18 cellular contexts compared by ENCODE assay signal in the genomic region with DNA sequence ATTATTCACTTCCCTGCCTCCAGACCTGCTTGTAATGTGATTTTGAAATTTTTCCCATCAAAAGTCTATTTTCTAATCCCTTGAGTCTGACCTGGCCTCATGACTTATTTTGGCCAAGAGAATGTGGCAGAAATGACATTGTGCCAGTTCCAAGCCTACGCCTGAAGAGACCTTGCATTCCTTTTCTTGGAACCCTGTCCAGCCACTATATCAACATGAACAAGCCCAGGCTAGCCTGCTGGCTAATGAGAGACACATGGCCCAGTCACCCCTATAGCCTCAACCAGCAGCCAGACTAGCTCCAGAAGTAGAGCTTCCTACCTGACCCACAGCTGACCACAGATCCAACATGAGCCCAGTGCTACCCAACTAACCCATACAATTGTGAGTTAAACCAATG.
"Had no signal": no experiment of that assay in that cellular context is flagged by ENCODE, and none has a peak within 500 bp of the region (broad histone marks: within the 10 kb centered on the region; RNA-seq: fewer than 3 reads in every experiment).

No MANE protein-coding gene starts in this region.

- H3K27ac ChIP-seq: colonic mucosa, right atrium auricular region, skin epidermis, tibial artery, uterus had no signal

- ATAC-seq: activated naive CD8-positive, alpha-beta T cell treated with anti-CD3 and anti-CD28 coated beads, Interleukin-2, amount 50 U/mL, for 24 hours; activated T-cell treated with anti-CD3 and anti-CD28 coated beads, Interleukin-2, amount 50 U/mL, for 72 hours; left colon; mucosa of descending colon; naive thymus-derived CD8-positive, alpha-beta T cell had no signal

- H3K9me3 ChIP-seq: colonic mucosa, mucosa of descending colon, right atrium auricular region, tibial artery, uterus had no signal

- H3K27ac Mint-ChIP-seq: activated naive CD8-positive, alpha-beta T cell treated with anti-CD3 and anti-CD28 coated beads, Interleukin-2, amount 50 U/mL, for 24 hours; activated T-cell treated with anti-CD3 and anti-CD28 coated beads, Interleukin-2, amount 50 U/mL, for 72 hours; immature natural killer cell; naive thymus-derived CD8-positive, alpha-beta T cell had no signal

- H3K9me3 Mint-ChIP-seq: activated naive CD8-positive, alpha-beta T cell treated with anti-CD3 and anti-CD28 coated beads, Interleukin-2, amount 50 U/mL, for 24 hours; activated T-cell treated with anti-CD3 and anti-CD28 coated beads, Interleukin-2, amount 50 U/mL, for 72 hours; naive thymus-derived CD8-positive, alpha-beta T cell had no signal

- H3K4me3 Mint-ChIP-seq: activated naive CD8-positive, alpha-beta T cell treated with anti-CD3 and anti-CD28 coated beads, Interleukin-2, amount 50 U/mL, for 24 hours; activated T-cell treated with anti-CD3 and anti-CD28 coated beads, Interleukin-2, amount 50 U/mL, for 72 hours; immature natural killer cell; naive thymus-derived CD8-positive, alpha-beta T cell had no signal

- H3K4me1 ChIP-seq: colonic mucosa, right atrium auricular region, uterus had no signal

- H3K36me3 ChIP-seq: colonic mucosa, right atrium auricular region, tibial artery, uterus had no signal

- DNase-seq: activated CD4-positive, alpha-beta T cell treated with anti-CD3 and anti-CD28 coated beads for 1 hour; activated CD4-positive, alpha-beta T cell treated with anti-CD3 and anti-CD28 coated beads, Interleukin-2, amount 50 U/mL, for 48 hours; activated gamma-delta T cell treated with Interleukin-2 at 50 U/mL for 16 hours; activated naive CD8-positive, alpha-beta T cell treated with anti-CD3 and anti-CD28 coated beads, Interleukin-2, amount 50 U/mL, for 24 hours; activated T-cell treated with anti-CD3 and anti-CD28 coated beads, Interleukin-2, amount 50 U/mL, for 72 hours; caudate nucleus; colonic mucosa; immature natural killer cell; left colon; mucosa of descending colon; naive thymus-derived CD8-positive, alpha-beta T cell; stimulated activated CD4-positive, alpha-beta T cell treated with anti-CD3 and anti-CD28 coated beads, Interleukin-4, amount 100 ng/mL, for 4 hours; T-helper 9 cell; tibial artery; uterus had no signal

- H3K4me3 ChIP-seq: colonic mucosa, lung, mucosa of descending colon, right atrium auricular region, skin epidermis, tibial artery, uterus had no signal

- H3K4me1 Mint-ChIP-seq: activated naive CD8-positive, alpha-beta T cell treated with anti-CD3 and anti-CD28 coated beads, Interleukin-2, amount 50 U/mL, for 24 hours; immature natural killer cell; naive thymus-derived CD8-positive, alpha-beta T cell had no signal

- H3K27me3 ChIP-seq: colonic mucosa, right atrium auricular region, tibial artery, uterus had no signal

- H3K36me3 Mint-ChIP-seq: immature natural killer cell; naive thymus-derived CD8-positive, alpha-beta T cell had no signal
